8 cellular contexts compared by ENCODE assay signal in the genomic region with DNA sequence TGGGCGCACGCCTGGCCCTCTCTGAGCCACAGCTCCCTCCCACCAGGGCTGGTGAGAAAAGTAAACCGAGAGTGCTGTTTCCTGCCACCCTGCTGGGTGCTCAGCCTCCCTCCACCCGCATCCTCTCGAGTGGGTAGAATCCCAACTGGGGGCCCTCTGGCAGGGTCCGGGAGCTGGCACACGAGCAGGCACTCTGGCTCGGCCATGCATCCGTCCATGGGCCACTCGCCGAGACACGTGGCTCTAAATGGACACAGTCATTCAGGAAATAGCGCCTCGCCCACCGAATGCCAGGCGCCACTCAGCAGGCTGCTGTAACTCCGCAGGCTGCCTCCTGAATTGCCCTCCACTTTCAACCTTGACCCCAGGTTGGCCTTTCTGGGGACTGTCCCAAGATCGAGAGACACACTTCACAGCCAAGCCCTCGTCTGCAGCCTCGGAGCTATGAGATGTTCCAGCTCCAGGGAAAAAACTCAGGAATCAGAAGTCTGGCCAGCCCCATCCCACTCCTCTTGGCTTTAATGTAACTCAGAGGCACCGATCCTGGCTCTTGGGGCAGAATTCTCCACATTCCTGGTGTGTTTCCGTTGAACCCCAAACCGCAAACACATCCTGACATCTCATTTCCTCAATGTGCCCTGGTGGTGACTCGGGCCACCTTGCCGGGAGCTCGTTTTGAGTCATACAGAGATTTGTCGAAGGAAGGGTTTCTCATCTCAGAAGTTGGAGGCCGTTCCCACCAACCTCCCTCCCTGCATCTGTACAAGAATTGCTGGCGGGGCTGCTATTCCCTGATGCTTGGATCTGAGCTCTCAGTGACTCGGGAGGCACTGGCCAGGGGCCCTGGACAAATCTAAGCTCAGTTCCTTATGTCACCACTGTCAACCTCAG. TPM values are rescaled to one million over a fixed set of nuclear protein-coding genes. Genes with fewer than 3 reads are reported as not detected.
DNase-seq lines count a peak whose midpoint lies in the region; ATAC-seq and TF ChIP-seq lines count a peak whose summit lies in the region.

No MANE protein-coding gene starts in this region.

- H3K36me3 Mint-ChIP-seq in activated CD4-positive, alpha-beta T cell treated with anti-CD3 and anti-CD28 coated beads for 36 hours (ENCODE audit: low read depth), result peaks cover 4% of the 10 kb centered on the region

- peak overlapping the region; percentile 55 for H3K27ac Mint-ChIP-seq in activated CD4-positive, alpha-beta T cell treated with anti-CD3 and anti-CD28 coated beads for 36 hours

- no peak for TF ChIP-seq CTCF in HFF-Myc (IDR thresholded peaks at IDR 0.05; ENCODE audit: low read depth, low read length, missing control alignments)
- no peak for TF ChIP-seq CTCF in prostate gland (IDR thresholded peaks at IDR 0.05)

- no peak overlapping the region for H3K27ac ChIP-seq in prostate gland

- no peak for TF ChIP-seq POLR2A in prostate gland (IDR thresholded peaks at IDR 0.05)

- peaks cover 2% of the 10 kb centered on the region for H3K9me3 Mint-ChIP-seq in activated CD4-positive, alpha-beta T cell treated with anti-CD3 and anti-CD28 coated beads for 36 hours (ENCODE audit: low read depth)

- no peaks in the 10 kb centered on the region for H3K27me3 ChIP-seq in prostate gland (replicated peaks; ENCODE audit: insufficient read depth)

- H3K36me3 ChIP-seq in prostate gland, result no peaks in the 10 kb centered on the region

- intact Hi-C loops in activated CD4-positive, alpha-beta T cell treated with anti-CD3 and anti-CD28 coated beads for 36 hours (cut with DNase I, micrococcal nuclease), result loop anchor here (1.0 kb wide), 2 partner anchors 8 to 29 kb away; no protein-coding TSS in a partner anchor
- intact Hi-C loops in posterior vena cava (cut with DNase I) (loop anchor here in 1 of 2 donors (5.0 kb wide), 1 partner anchor 44 kb away; no protein-coding TSS in a partner anchor), prostate gland (cut with DNase I) (no loop called here)

- H3K9me3 ChIP-seq in prostate gland, result no peaks in the 10 kb centered on the region

- H3K4me3 ChIP-seq in HFF-Myc (replicated peaks; ENCODE audit: low read depth, low read length), result no peak overlapping the region
- H3K4me3 ChIP-seq in prostate gland, result no peak overlapping the region

- H3K27me3 Mint-ChIP-seq in activated CD4-positive, alpha-beta T cell treated with anti-CD3 and anti-CD28 coated beads for 36 hours, result peaks cover 10% of the 10 kb centered on the region

- DNase-seq in AG08396 (ENCODE audit: low spot score) (peak; percentile 89), HFF-Myc (ENCODE audit: extremely low read depth, low read depth) (peak; percentile 85), epidermal melanocyte (ENCODE audit: insufficient read length, low spot score) (peak; percentile 31), posterior vena cava (ENCODE audit: low spot score) (peak; percentile 91), NCI-H1417 (lab: John Stamatoyannopoulos, UW) (no peak), prostate gland (ENCODE audit: low spot score) (no peak), NCI-H2227 treated with DMSO at 0.1 percent for 48 hours (lab: John Stamatoyannopoulos, UW) (no peak)
- peak; percentile 85 for DNase-seq in activated CD4-positive, alpha-beta T cell treated with anti-CD3 and anti-CD28 coated beads for 36 hours

- peak; percentile 70 for ATAC-seq in activated CD4-positive, alpha-beta T cell treated with anti-CD3 and anti-CD28 coated beads for 36 hours

- POLR2A ChIA-PET in activated CD4-positive, alpha-beta T cell treated with anti-CD3 and anti-CD28 coated beads for 36 hours (lab: Charles Lee), result interaction anchor here (0.6 to 2.1 kb wide), 2 partner anchors 9 to 100 kb away, joined by 8 to 25 read pairs; no protein-coding TSS in a partner anchor

- CTCF ChIA-PET in activated CD4-positive, alpha-beta T cell treated with anti-CD3 and anti-CD28 coated beads for 36 hours (lab: Charles Lee), result interaction anchor here (0.7 to 4.2 kb wide), 13 partner anchors 8 to 225 kb away, joined by 3 to 25 read pairs (median 5); partner anchors contain the start of gene FAM32A

- peak overlapping the region; percentile 49 for H3K4me3 Mint-ChIP-seq in activated CD4-positive, alpha-beta T cell treated with anti-CD3 and anti-CD28 coated beads for 36 hours

- 50% methylated on average over 30 of the region's 30 CpGs for WGBS in prostate gland

- H3K4me1 ChIP-seq in prostate gland (replicated peaks), result no peaks in the 10 kb centered on the region

- H3K4me1 Mint-ChIP-seq in activated CD4-positive, alpha-beta T cell treated with anti-CD3 and anti-CD28 coated beads for 36 hours, result peaks cover 54% of the 10 kb centered on the region

RNA-seq across cellular contexts. Expression of gene KLF2, which starts 14.1 kb away (rescaled TPM):
- under 1 TPM; 0.57 to 0.90 TPM for total RNA-seq in activated CD4-positive, alpha-beta T cell treated with anti-CD3 and anti-CD28 coated beads for 36 hours
- total RNA-seq in posterior vena cava (100 to 1,000 TPM in 1 of 2 donors, 10 to 100 TPM in 1; 97.8 to 208 TPM), prostate gland (10 to 100 TPM; 19.8 to 24.4 TPM)

Comparison
In these comparisons a context has a peak if more than half of its experiments do, and no peak if none do; other contexts are left out.
1. DNase-seq: peak in AG08396 (single experiment), HFF-Myc (single experiment), activated CD4-positive, alpha-beta T cell treated with anti-CD3 and anti-CD28 coated beads for 36 hours (single experiment), epidermal melanocyte (single experiment) and posterior vena cava (single experiment); none in NCI-H1417 (0 of 3), prostate gland (single experiment) and NCI-H2227 treated with DMSO at 0.1 percent for 48 hours (single experiment).
2. RNA of gene KLF2, which starts 14.1 kb away (total RNA-seq): 97.8 to 208 TPM in posterior vena cava and 19.8 to 24.4 TPM in prostate gland; 0.57 to 0.90 TPM in activated CD4-positive, alpha-beta T cell treated with anti-CD3 and anti-CD28 coated beads for 36 hours; every median in the first group is over 10 times any median in the second.